12 cellular contexts compared by ENCODE assay signal in genomic region chr9:96667363-96667728, GRCh38. TPM values are rescaled to one million over a fixed set of nuclear protein-coding genes. Genes with fewer than 3 reads are reported as not detected.
DNase-seq lines count a peak whose midpoint lies in the region; ATAC-seq and TF ChIP-seq lines count a peak whose summit lies in the region.
"Had no signal": no experiment of that assay in that cellular context is flagged by ENCODE, and none has a peak within 500 bp of the region (broad histone marks: within the 10 kb centered on the region; RNA-seq: fewer than 3 reads in every experiment).

No MANE protein-coding gene starts in this region.

- no peaks in the 10 kb centered on the region for H3K9me3 Mint-ChIP-seq in type B pancreatic cell

- H3K36me3 ChIP-seq in H7 (replicated peaks; ENCODE audit: control insufficient read depth, insufficient read depth, low read length) (no peaks in the 10 kb centered on the region), gastroesophageal sphincter (no peaks in the 10 kb centered on the region)

- H3K27ac Mint-ChIP-seq in type B pancreatic cell: no peak overlapping the region
- H3K27ac Mint-ChIP-seq: CD14-positive monocyte had no signal

- ATAC-seq in gastroesophageal sphincter: peak; percentile 8
- no peak for ATAC-seq in GM21576 (IDR thresholded peaks at IDR 0.05; ENCODE audit: unreplicated experiment)

- H3K4me3 Mint-ChIP-seq in type B pancreatic cell: no peak overlapping the region
- H3K4me3 Mint-ChIP-seq: CD14-positive monocyte had no signal

- no peaks in the 10 kb centered on the region for H3K4me1 ChIP-seq in gastroesophageal sphincter

- H3K27me3 Mint-ChIP-seq in type B pancreatic cell: no peaks in the 10 kb centered on the region

- peak; percentile 35 for DNase-seq in H7
- DNase-seq in LNCaP clone FGC (ENCODE audit: low read depth): no peak
- peak; percentile 36 for DNase-seq in type B pancreatic cell (ENCODE audit: extremely low spot score, unreplicated experiment)
- DNase-seq in NCI-H146 treated with DMSO at 0.1 percent for 48 hours (lab: John Stamatoyannopoulos, UW; ENCODE audit: unreplicated experiment): no peak
- no peak for DNase-seq in C1 segment of cervical spinal cord (lab: John Stamatoyannopoulos, UW)
- DNase-seq: DMS79 treated with DMSO at 0.1 percent for 48 hours, NCI-H187 treated with DMSO at 0.1 percent for 48 hours, SIG-M5 had no signal

- 90 to 100% methylated on average over 1 to 2 of the region's 2 CpGs for WGBS in gastroesophageal sphincter (ENCODE audit: low coverage in 1 of 2), 2 donors

- TF ChIP-seq CTCF in LNCaP clone FGC (IDR thresholded peaks at IDR 0.05; ENCODE audit: control insufficient read depth, extremely low read depth, insufficient read depth) (0 out of 2 replicates have a peak, but pooled peaks have one; percentile 7), gastroesophageal sphincter (IDR thresholded peaks at IDR 0.05) (no peak), type B pancreatic cell (conservative IDR thresholded peaks at IDR 0.05) (no peak)

- H3K9me3 ChIP-seq in gastroesophageal sphincter: no peaks in the 10 kb centered on the region

- H3K4me3 ChIP-seq in H7 (ENCODE audit: insufficient read depth, low read depth, low read length): no peak overlapping the region
- no peak overlapping the region for H3K4me3 ChIP-seq in LNCaP clone FGC (ENCODE audit: low read depth, low read length)
- H3K4me3 ChIP-seq in gastroesophageal sphincter: no peak overlapping the region

- TF ChIP-seq EP300 in gastroesophageal sphincter (IDR thresholded peaks at IDR 0.05): no peak

- H3K27me3 ChIP-seq in H7 (ENCODE audit: control insufficient read depth, insufficient read depth, low read length) (no peaks in the 10 kb centered on the region), gastroesophageal sphincter (no peaks in the 10 kb centered on the region)

- H3K36me3 Mint-ChIP-seq in type B pancreatic cell: no peaks in the 10 kb centered on the region
- H3K36me3 Mint-ChIP-seq: CD14-positive monocyte had no signal

- TF ChIP-seq POLR2A in gastroesophageal sphincter (IDR thresholded peaks at IDR 0.05): no peak

- H3K4me1 Mint-ChIP-seq in type B pancreatic cell (ENCODE audit: unreplicated experiment): no peaks in the 10 kb centered on the region
- H3K4me1 Mint-ChIP-seq: CD14-positive monocyte had no signal

- H3K27ac ChIP-seq in gastroesophageal sphincter: no peak overlapping the region
- H3K27ac ChIP-seq: RWPE1 had no signal

RNA-seq across cellular contexts. Expression of gene PRXL2C, which starts 12.2 kb away (rescaled TPM):
- 7.9 and 12.0 TPM in 2 replicates for total RNA-seq in H7 (2014; rRNA removed; shearing (Covaris generic))
- total RNA-seq in gastroesophageal sphincter (10 to 100 TPM; 17.7 to 39.7 (median 26.6) TPM), type B pancreatic cell (ENCODE audit: low replicate concordance) (5.6 and 7.5 TPM in 2 replicates)

RNA-seq across cellular contexts. Expression of gene CDC14B, which starts 47.7 kb away (rescaled TPM):
- total RNA-seq in H7 (2014; rRNA removed; shearing (Covaris generic)): 38.5 and 47.9 TPM in 2 replicates
- total RNA-seq in gastroesophageal sphincter: 10 to 100 TPM; 19.8 to 28.8 (median 23.6) TPM
- total RNA-seq in type B pancreatic cell (ENCODE audit: low replicate concordance): 24.8 and 25.5 TPM in 2 replicates

Comparison
In these comparisons a context has a peak if more than half of its experiments do, and no peak if none do; other contexts are left out.
1. DNase-seq: peak in H7 (single experiment) and type B pancreatic cell (single experiment); none in LNCaP clone FGC (single experiment), NCI-H146 treated with DMSO at 0.1 percent for 48 hours (single experiment) and C1 segment of cervical spinal cord (0 of 14).